In genomic region chr1:235971571-235972315, GRCh38 we compare ENCODE assay signal across 8 cellular contexts.
A peak's percentile ranks its signal among the peaks of the same experiment; 100 is the strongest.
DNase-seq lines count a peak whose midpoint lies in the region; ATAC-seq, FAIRE-seq and TF ChIP-seq lines count a peak whose summit lies in the region.

No MANE protein-coding gene starts in this region.

- ATAC-seq in HG03442 (IDR thresholded peaks at IDR 0.05; ENCODE audit: unreplicated experiment), result peak; percentile 93
- peak; percentile 96 for ATAC-seq in HepG2

- H3K9ac ChIP-seq in HepG2 (ENCODE audit: insufficient read depth, low read depth, low read length), result peak overlapping the region; percentile 44; the same call in 1 of the 2 replicates

- intact Hi-C loops in CD14-positive monocyte (cut with micrococcal nuclease) (loop anchor here (2.0 to 10.0 kb wide), 7 partner anchors 17 to 139 kb away; partner anchors contain the start of gene LYST (in 1 of the 2)), HepG2 (cut with micrococcal nuclease; ENCODE audit: unreplicated experiment) (loop anchor here (1.0 kb wide), 2 partner anchors 17 to 105 kb away; partner anchors contain the start of gene LYST)

- peaks cover 0 to 3% (median 0%) of the 10 kb centered on the region in 3 donors for H3K27me3 Mint-ChIP-seq in CD14-positive monocyte (ENCODE audit: low read depth in 3 of 3)
- H3K27me3 Mint-ChIP-seq in activated CD4-positive, alpha-beta T cell treated with anti-CD3 and anti-CD28 coated beads, Interleukin-2, amount 10 ng/mL, durations not matched to agents 7 days and 5 days, result peaks cover 8% of the 10 kb centered on the region

- peak overlapping the region; percentile 85 to 95 for H3K4me3 Mint-ChIP-seq in CD14-positive monocyte
- H3K4me3 Mint-ChIP-seq in activated CD4-positive, alpha-beta T cell treated with anti-CD3 and anti-CD28 coated beads, Interleukin-2, amount 10 ng/mL, durations not matched to agents 7 days and 5 days, result peak overlapping the region; percentile 55

- DNase-seq in CD14-positive monocyte (ENCODE audit: low spot score) (peak; percentile 97), GM19239 (ENCODE audit: insufficient read length, low spot score) (peak; percentile 78), NCI-H526 (lab: John Stamatoyannopoulos, UW) (peak; percentile 67 to 84), dermis blood vessel endothelial cell (peak; percentile 94), HepG2 (ENCODE audit: low spot score) (peak; percentile 84)
- peak; percentile 90 for DNase-seq in activated CD4-positive, alpha-beta T cell treated with anti-CD3 and anti-CD28 coated beads, Interleukin-2, amount 10 ng/mL, durations not matched to agents 7 days and 5 days
- DNase-seq in stimulated activated CD4-positive, alpha-beta T cell treated with anti-CD3 and anti-CD28 coated beads, Interleukin-2, amount 100 ng/mL, for 48 hours, result peak; percentile 86

- no peaks in the 10 kb centered on the region for H4K20me1 ChIP-seq in HepG2 (ENCODE audit: insufficient read depth, low read length)

- peaks cover 0 to 5% (median under 1%) of the 10 kb centered on the region in 7 donors for H3K9me3 Mint-ChIP-seq in CD14-positive monocyte
- peaks cover 3% of the 10 kb centered on the region for H3K9me3 Mint-ChIP-seq in activated CD4-positive, alpha-beta T cell treated with anti-CD3 and anti-CD28 coated beads, Interleukin-2, amount 10 ng/mL, durations not matched to agents 7 days and 5 days

- peaks cover 1 to 8% of the 10 kb centered on the region in 2 experiments; a peak in 2 of 5 replicates for H3K36me3 ChIP-seq in HepG2 (replicated peaks in 1 of 2; ENCODE audit: control insufficient read depth in 1 of 2, insufficient read depth in 2 of 2, low read length in 2 of 2)

- CTCF ChIA-PET in activated CD4-positive, alpha-beta T cell treated with anti-CD3 and anti-CD28 coated beads, Interleukin-2, amount 10 ng/mL, durations not matched to agents 7 days and 5 days (lab: Charles Lee), result interaction anchor here (0.6 to 5.8 kb wide), 53 partner anchors 8 to 877 kb away, joined by 3 to 67 read pairs (median 3); partner anchors contain the start of genes LYST and NID1
- CTCF ChIA-PET in HepG2 (lab: Yijun Ruan, JAX; ENCODE audit: low intra/inter-chr PET ratio, low total read pairs), result interaction anchor here (2.6 kb wide), 1 partner anchor 106 kb away, joined by 19 read pairs; the partner anchor contains the start of gene LYST

- peaks cover 7% of the 10 kb centered on the region for H3K4me1 ChIP-seq in HepG2 (ENCODE audit: insufficient read depth, low read length)

- H3K9me3 ChIP-seq in HepG2 (ENCODE audit: low read length), result no peaks in the 10 kb centered on the region

- TF ChIP-seq POLR2A in HepG2 (IDR thresholded peaks at IDR 0.05; ENCODE audit: insufficient read depth in 1 of 2, low read depth in 2 of 2, low read length in 2 of 2), result peak; percentile 41 to 53; a peak in 2 of 4 replicates

- no peak for TF ChIP-seq EP300 in HepG2 (IDR thresholded peaks at IDR 0.05; ENCODE audit: low read depth in 2 of 2, low read length in 2 of 2)
- TF ChIP-seq EP300 in HepG2 (CRISPR knock-in tag; IDR thresholded peaks at IDR 0.05; ENCODE audit: borderline replicate concordance), result no peak

- WGBS in HepG2 (ENCODE audit: low lambda C conversion rate), result 6% methylated on average over 20 of the region's 29 CpGs

- H3K27me3 ChIP-seq in HepG2 (ENCODE audit: control insufficient read depth in 1 of 2, insufficient read depth in 2 of 2, low read length in 2 of 2), result no peaks in the 10 kb centered on the region

- peak overlapping the region; percentile 46 to 78 (median 75) for H3K4me3 ChIP-seq in HepG2 (replicated peaks in 1 of 3; ENCODE audit: insufficient read depth in 1 of 3, low read depth in 2 of 3, low read length in 3 of 3)

- in situ Hi-C loops in HepG2 (cut with HindIII; ENCODE audit: extremely low pct_ligation_motif_present, low pct_unique_long_range_greater_than_20kb), result loop anchor here (10.0 kb wide), 1 partner anchor 107 kb away; the partner anchor contains the start of gene LYST

- peak; percentile 88 for TF ChIP-seq CTCF in CD14-positive monocyte (IDR thresholded peaks at IDR 0.05)
- peak; percentile 94 for TF ChIP-seq CTCF in HepG2 (CRISPR knock-in tag; IDR thresholded peaks at IDR 0.05)

- H3K36me3 Mint-ChIP-seq in CD14-positive monocyte, result peaks cover 0 to 8% of the 10 kb centered on the region in 2 donors
- no peaks in the 10 kb centered on the region for H3K36me3 Mint-ChIP-seq in activated CD4-positive, alpha-beta T cell treated with anti-CD3 and anti-CD28 coated beads, Interleukin-2, amount 10 ng/mL, durations not matched to agents 7 days and 5 days (ENCODE audit: low read depth)

- H3K4me1 Mint-ChIP-seq in CD14-positive monocyte, result peaks cover 35% of the 10 kb centered on the region
- H3K4me1 Mint-ChIP-seq in activated CD4-positive, alpha-beta T cell treated with anti-CD3 and anti-CD28 coated beads, Interleukin-2, amount 10 ng/mL, durations not matched to agents 7 days and 5 days, result peaks cover 19% of the 10 kb centered on the region

- peak overlapping the region; percentile 83 for H2AFZ ChIP-seq in HepG2 (ENCODE audit: low read length)

- no peaks in the 10 kb centered on the region for H3K79me2 ChIP-seq in HepG2 (ENCODE audit: insufficient read depth, low read length)

- peak overlapping the region; percentile 42 for H3K27ac ChIP-seq in HepG2 (ENCODE audit: extremely low read length, insufficient read depth, low read length)

- peak; percentile 91 for FAIRE-seq in GM19239 (lab: Jason Lieb, UNC)
- peak; percentile 86 for FAIRE-seq in HepG2 (lab: Jason Lieb, UNC)

- H3K27ac Mint-ChIP-seq in CD14-positive monocyte, result peak overlapping the region; percentile 95 to 99 (median 98)
- peak overlapping the region; percentile 88 for H3K27ac Mint-ChIP-seq in activated CD4-positive, alpha-beta T cell treated with anti-CD3 and anti-CD28 coated beads, Interleukin-2, amount 10 ng/mL, durations not matched to agents 7 days and 5 days

- peak overlapping the region; percentile 96 for H3K4me2 ChIP-seq in HepG2 (ENCODE audit: low read depth, low read length)

- POLR2A ChIA-PET in activated CD4-positive, alpha-beta T cell treated with anti-CD3 and anti-CD28 coated beads, Interleukin-2, amount 10 ng/mL, durations not matched to agents 7 days and 5 days (lab: Charles Lee), result interaction anchor here (0.5 to 1.6 kb wide), 3 partner anchors 27 to 128 kb away, joined by 3 to 4 read pairs (median 3); no protein-coding TSS in a partner anchor
- POLR2A ChIA-PET in HepG2 (lab: Yijun Ruan, JAX), result interaction anchor here (1.0 kb wide), 2 partner anchors 106 to 467 kb away, joined by 3 read pairs; partner anchors contain the start of gene B3GALNT2

- TSS peak; percentile 83 for BruUV-seq in HepG2 (replicated peaks; lab: Mats Ljungman, UMichigan)

- TF ChIP-seq RAD21 in HepG2 (CRISPR knock-in tag; IDR thresholded peaks at IDR 0.05), result peak; percentile 79

TF ChIP-seq in HepG2, 621 proteins besides CTCF, POLR2A, EP300 and RAD21 (continues in another document):
- TF ChIP-seq CBX5 (CRISPR knock-in tag; IDR thresholded peaks at IDR 0.05; ENCODE audit: borderline replicate concordance) (no peak), ZNF160 (CRISPR knock-in tag; IDR thresholded peaks at IDR 0.05) (no peak), SCMH1 (CRISPR knock-in tag; IDR thresholded peaks at IDR 0.05; ENCODE audit: borderline replicate concordance) (no peak), SNAPC4 (CRISPR knock-in tag; IDR thresholded peaks at IDR 0.05) (no peak), EZH2 (conservative IDR thresholded peaks at IDR 0.05; ENCODE audit: low read depth, low read length) (no peak), ZNF775 (CRISPR knock-in tag; IDR thresholded peaks at IDR 0.05; ENCODE audit: borderline replicate concordance) (no peak), ZFP1 (CRISPR knock-in tag; IDR thresholded peaks at IDR 0.05) (no peak), NR2F6 (IDR thresholded peaks at IDR 0.05) (no peak), NR2F6 (CRISPR knock-in tag; IDR thresholded peaks at IDR 0.05) (peak; percentile 16; the same call in 1 of the 2 replicates)
- TF ChIP-seq, protein P1, sequence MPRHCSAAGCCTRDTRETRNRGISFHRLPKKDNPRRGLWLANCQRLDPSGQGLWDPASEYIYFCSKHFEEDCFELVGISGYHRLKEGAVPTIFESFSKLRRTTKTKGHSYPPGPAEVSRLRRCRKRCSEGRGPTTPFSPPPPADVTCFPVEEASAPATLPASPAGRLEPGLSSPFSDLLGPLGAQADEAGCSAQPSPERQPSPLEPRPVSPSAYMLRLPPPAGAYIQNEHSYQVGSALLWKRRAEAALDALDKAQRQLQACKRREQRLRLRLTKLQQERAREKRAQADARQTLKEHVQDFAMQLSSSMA (CRISPR knock-in tag; IDR thresholded peaks at IDR 0.05), result 0 out of 2 replicates have a peak, but pooled peaks have one; percentile 53

Comparison
In these comparisons a context has a peak if more than half of its experiments do, and no peak if none do; other contexts are left out.
1. Peak in every context shown above with its lines: DNase-seq, ATAC-seq, H3K4me3 ChIP-seq and H3K27ac ChIP-seq.